Comparison of ENCODE assay signal across 2 cellular contexts in the genomic region with DNA sequence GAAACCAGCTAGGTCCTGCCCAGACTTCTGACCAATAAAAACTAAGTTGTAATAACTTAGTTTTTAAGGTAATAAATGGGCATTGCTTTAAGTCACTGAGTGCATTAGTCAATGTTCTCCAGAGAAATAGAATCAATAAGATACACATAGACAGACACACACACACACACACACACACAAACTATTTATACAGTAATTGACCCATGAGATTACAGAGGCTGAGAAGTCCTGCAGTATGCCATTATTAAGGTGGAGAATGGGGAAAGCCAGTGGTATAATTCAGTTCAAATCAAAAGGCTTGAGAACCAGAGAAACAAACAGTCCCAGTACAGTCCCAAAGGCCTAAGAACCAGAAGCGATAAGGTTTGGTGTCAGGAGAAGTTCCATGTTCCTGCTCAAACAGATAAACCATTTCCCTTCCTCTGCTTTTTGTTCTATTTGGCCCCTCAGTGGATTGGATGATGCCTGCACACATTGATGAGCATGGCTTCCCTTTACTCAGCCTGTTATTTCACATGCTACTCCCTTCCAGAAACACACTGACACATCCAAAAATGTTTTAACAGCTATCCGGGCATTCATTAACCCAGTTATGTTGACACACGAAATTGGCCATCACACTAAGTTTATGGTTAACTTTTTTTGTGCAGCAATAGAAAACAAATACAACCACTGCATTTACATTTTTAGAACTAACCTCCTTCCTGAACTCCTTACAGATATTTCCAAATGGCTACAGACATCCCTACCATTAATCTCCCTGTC.
TF ChIP-seq lines count a peak whose summit lies in the region.

No MANE protein-coding gene starts in this region.

TF ChIP-seq in liver, 16 proteins besides CTCF, POLR2A, EP300 and RAD21:
- TF ChIP-seq RXRA (IDR thresholded peaks at IDR 0.05) (peak in 1 of 2 donors; percentile 21), SP1 (IDR thresholded peaks at IDR 0.05) (peak; percentile 52), HNF4A (conservative IDR thresholded peaks at IDR 0.05) (peak in 1 of 2 donors; percentile 1), FOXA1 (IDR thresholded peaks at IDR 0.05) (peak; percentile 33), YY1 (IDR thresholded peaks at IDR 0.05) (peak; percentile 78), JUND (IDR thresholded peaks at IDR 0.05) (no peak), GABPA (IDR thresholded peaks at IDR 0.05 in 1 of 2, conservative IDR thresholded peaks at IDR 0.05 in 1 of 2) (no peak)
- TF ChIP-seq, protein P1, sequence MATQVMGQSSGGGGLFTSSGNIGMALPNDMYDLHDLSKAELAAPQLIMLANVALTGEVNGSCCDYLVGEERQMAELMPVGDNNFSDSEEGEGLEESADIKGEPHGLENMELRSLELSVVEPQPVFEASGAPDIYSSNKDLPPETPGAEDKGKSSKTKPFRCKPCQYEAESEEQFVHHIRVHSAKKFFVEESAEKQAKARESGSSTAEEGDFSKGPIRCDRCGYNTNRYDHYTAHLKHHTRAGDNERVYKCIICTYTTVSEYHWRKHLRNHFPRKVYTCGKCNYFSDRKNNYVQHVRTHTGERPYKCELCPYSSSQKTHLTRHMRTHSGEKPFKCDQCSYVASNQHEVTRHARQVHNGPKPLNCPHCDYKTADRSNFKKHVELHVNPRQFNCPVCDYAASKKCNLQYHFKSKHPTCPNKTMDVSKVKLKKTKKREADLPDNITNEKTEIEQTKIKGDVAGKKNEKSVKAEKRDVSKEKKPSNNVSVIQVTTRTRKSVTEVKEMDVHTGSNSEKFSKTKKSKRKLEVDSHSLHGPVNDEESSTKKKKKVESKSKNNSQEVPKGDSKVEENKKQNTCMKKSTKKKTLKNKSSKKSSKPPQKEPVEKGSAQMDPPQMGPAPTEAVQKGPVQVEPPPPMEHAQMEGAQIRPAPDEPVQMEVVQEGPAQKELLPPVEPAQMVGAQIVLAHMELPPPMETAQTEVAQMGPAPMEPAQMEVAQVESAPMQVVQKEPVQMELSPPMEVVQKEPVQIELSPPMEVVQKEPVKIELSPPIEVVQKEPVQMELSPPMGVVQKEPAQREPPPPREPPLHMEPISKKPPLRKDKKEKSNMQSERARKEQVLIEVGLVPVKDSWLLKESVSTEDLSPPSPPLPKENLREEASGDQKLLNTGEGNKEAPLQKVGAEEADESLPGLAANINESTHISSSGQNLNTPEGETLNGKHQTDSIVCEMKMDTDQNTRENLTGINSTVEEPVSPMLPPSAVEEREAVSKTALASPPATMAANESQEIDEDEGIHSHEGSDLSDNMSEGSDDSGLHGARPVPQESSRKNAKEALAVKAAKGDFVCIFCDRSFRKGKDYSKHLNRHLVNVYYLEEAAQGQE (IDR thresholded peaks at IDR 0.05): peak; percentile 16
- TF ChIP-seq, protein P2, sequence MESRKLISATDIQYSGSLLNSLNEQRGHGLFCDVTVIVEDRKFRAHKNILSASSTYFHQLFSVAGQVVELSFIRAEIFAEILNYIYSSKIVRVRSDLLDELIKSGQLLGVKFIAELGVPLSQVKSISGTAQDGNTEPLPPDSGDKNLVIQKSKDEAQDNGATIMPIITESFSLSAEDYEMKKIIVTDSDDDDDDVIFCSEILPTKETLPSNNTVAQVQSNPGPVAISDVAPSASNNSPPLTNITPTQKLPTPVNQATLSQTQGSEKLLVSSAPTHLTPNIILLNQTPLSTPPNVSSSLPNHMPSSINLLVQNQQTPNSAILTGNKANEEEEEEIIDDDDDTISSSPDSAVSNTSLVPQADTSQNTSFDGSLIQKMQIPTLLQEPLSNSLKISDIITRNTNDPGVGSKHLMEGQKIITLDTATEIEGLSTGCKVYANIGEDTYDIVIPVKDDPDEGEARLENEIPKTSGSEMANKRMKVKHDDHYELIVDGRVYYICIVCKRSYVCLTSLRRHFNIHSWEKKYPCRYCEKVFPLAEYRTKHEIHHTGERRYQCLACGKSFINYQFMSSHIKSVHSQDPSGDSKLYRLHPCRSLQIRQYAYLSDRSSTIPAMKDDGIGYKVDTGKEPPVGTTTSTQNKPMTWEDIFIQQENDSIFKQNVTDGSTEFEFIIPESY (IDR thresholded peaks at IDR 0.05): peak; percentile 16
- TF ChIP-seq, protein P3, sequence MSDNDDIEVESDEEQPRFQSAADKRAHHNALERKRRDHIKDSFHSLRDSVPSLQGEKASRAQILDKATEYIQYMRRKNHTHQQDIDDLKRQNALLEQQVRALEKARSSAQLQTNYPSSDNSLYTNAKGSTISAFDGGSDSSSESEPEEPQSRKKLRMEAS (IDR thresholded peaks at IDR 0.05): no peak

TF ChIP-seq in HepG2, 621 proteins besides CTCF, POLR2A, EP300 and RAD21:
- TF ChIP-seq, protein P4, sequence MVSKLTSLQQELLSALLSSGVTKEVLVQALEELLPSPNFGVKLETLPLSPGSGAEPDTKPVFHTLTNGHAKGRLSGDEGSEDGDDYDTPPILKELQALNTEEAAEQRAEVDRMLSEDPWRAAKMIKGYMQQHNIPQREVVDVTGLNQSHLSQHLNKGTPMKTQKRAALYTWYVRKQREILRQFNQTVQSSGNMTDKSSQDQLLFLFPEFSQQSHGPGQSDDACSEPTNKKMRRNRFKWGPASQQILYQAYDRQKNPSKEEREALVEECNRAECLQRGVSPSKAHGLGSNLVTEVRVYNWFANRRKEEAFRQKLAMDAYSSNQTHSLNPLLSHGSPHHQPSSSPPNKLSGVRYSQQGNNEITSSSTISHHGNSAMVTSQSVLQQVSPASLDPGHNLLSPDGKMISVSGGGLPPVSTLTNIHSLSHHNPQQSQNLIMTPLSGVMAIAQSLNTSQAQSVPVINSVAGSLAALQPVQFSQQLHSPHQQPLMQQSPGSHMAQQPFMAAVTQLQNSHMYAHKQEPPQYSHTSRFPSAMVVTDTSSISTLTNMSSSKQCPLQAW (CRISPR knock-in tag; IDR thresholded peaks at IDR 0.05): no peak
- no peak for TF ChIP-seq SMAD3 (CRISPR knock-in tag; IDR thresholded peaks at IDR 0.05)
- TF ChIP-seq REL (CRISPR knock-in tag; conservative IDR thresholded peaks at IDR 0.05): no peak
- TF ChIP-seq U2AF1 (optimal IDR thresholded peaks at IDR 0.05; ENCODE audit: low read depth, low read length): no peak
- TF ChIP-seq, protein P5, sequence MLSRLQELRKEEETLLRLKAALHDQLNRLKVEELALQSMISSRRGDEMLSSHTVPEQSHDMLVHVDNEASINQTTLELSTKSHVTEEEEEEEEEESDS (CRISPR knock-in tag; IDR thresholded peaks at IDR 0.05; ENCODE audit: borderline replicate concordance): no peak
- TF ChIP-seq, protein P6, sequence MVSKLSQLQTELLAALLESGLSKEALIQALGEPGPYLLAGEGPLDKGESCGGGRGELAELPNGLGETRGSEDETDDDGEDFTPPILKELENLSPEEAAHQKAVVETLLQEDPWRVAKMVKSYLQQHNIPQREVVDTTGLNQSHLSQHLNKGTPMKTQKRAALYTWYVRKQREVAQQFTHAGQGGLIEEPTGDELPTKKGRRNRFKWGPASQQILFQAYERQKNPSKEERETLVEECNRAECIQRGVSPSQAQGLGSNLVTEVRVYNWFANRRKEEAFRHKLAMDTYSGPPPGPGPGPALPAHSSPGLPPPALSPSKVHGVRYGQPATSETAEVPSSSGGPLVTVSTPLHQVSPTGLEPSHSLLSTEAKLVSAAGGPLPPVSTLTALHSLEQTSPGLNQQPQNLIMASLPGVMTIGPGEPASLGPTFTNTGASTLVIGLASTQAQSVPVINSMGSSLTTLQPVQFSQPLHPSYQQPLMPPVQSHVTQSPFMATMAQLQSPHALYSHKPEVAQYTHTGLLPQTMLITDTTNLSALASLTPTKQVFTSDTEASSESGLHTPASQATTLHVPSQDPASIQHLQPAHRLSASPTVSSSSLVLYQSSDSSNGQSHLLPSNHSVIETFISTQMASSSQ (IDR thresholded peaks at IDR 0.05; ENCODE audit: low read depth): no peak
- TF ChIP-seq, protein P6 (CRISPR knock-in tag; IDR thresholded peaks at IDR 0.05; ENCODE audit: borderline replicate concordance): no peak
- no peak for TF ChIP-seq ZMAT3 (CRISPR knock-in tag; conservative IDR thresholded peaks at IDR 0.05)
- TF ChIP-seq CCDC6 (CRISPR knock-in tag; IDR thresholded peaks at IDR 0.05): no peak
- TF ChIP-seq ZBTB3 (CRISPR knock-in tag; IDR thresholded peaks at IDR 0.05; ENCODE audit: borderline replicate concordance, low read depth): no peak
- TF ChIP-seq, protein P7, sequence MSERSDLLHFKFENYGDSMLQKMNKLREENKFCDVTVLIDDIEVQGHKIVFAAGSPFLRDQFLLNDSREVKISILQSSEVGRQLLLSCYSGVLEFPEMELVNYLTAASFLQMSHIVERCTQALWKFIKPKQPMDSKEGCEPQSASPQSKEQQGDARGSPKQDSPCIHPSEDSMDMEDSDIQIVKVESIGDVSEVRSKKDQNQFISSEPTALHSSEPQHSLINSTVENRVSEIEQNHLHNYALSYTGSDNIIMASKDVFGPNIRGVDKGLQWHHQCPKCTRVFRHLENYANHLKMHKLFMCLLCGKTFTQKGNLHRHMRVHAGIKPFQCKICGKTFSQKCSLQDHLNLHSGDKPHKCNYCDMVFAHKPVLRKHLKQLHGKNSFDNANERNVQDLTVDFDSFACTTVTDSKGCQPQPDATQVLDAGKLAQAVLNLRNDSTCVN (CRISPR knock-in tag; IDR thresholded peaks at IDR 0.05; ENCODE audit: borderline replicate concordance): no peak
